Comparison of ENCODE assay signal across 1 cellular context in genomic region chr6:151155095-151155494, GRCh38.
TF ChIP-seq lines count a peak whose summit lies in the region.

No MANE protein-coding gene starts in this region.

TF ChIP-seq in HCT116, 20 proteins besides CTCF, POLR2A, EP300 and RAD21 (continued from another document):
- TF ChIP-seq ZBTB33 (IDR thresholded peaks at IDR 0.05; ENCODE audit: extremely low read depth, insufficient replicate concordance, low read length) (no peak), SRF (IDR thresholded peaks at IDR 0.05; ENCODE audit: low read depth) (no peak), EGR1 (IDR thresholded peaks at IDR 0.05; ENCODE audit: low read depth) (no peak), SIN3A (IDR thresholded peaks at IDR 0.05; ENCODE audit: low read depth) (no peak), ZNF274 (IDR thresholded peaks at IDR 0.05; ENCODE audit: low read depth, low read length) (no peak), FOSL1 (IDR thresholded peaks at IDR 0.05; ENCODE audit: low read depth) (no peak), CBX3 (IDR thresholded peaks at IDR 0.05; ENCODE audit: low read depth) (no peak), REST (IDR thresholded peaks at IDR 0.05; ENCODE audit: low read depth) (no peak), ZFX (IDR thresholded peaks at IDR 0.05) (no peak), POLR2AphosphoS5 (IDR thresholded peaks at IDR 0.05; ENCODE audit: low read depth, low read length) (no peak), YY1 (IDR thresholded peaks at IDR 0.05; ENCODE audit: extremely low read depth, insufficient replicate concordance, low read depth, low read length) (no peak)
